8 cellular contexts compared by ENCODE assay signal in genomic region chr2:27216416-27217137, GRCh38. TPM values are rescaled to one million over a fixed set of nuclear protein-coding genes. Genes with fewer than 3 reads are reported as not detected.
A peak's percentile ranks its signal among the peaks of the same experiment; 100 is the strongest.
DNase-seq lines count a peak whose midpoint lies in the region; ATAC-seq and TF ChIP-seq lines count a peak whose summit lies in the region.

No MANE protein-coding gene starts in this region.

- peaks cover 45% of the 10 kb centered on the region for H3K4me1 Mint-ChIP-seq in CD8-positive, alpha-beta T cell (ENCODE audit: low read depth)
- peaks cover 28 to 41% of the 10 kb centered on the region in 2 donors for H3K4me1 Mint-ChIP-seq in effector memory CD8-positive, alpha-beta T cell (ENCODE audit: low read depth in 2 of 2)

- no peaks in the 10 kb centered on the region for H3K9me3 ChIP-seq in CD8-positive, alpha-beta T cell (ENCODE audit: low read length)
- no peaks in the 10 kb centered on the region for H3K9me3 ChIP-seq in osteoblast (ENCODE audit: low read depth, low read length)

- POLR2A ChIA-PET in CD8-positive, alpha-beta T cell (lab: Charles Lee), result no interaction called here

- H3K9me3 Mint-ChIP-seq in CD8-positive, alpha-beta T cell, result no peaks in the 10 kb centered on the region
- no peaks in the 10 kb centered on the region for H3K9me3 Mint-ChIP-seq in effector memory CD8-positive, alpha-beta T cell

- TF ChIP-seq POLR2A in NB4 (IDR thresholded peaks at IDR 0.05; ENCODE audit: extremely low read depth, insufficient read length), result no peak

- peaks cover 7% of the 10 kb centered on the region for H3K36me3 ChIP-seq in CD8-positive, alpha-beta T cell (ENCODE audit: insufficient read depth, low read length)
- peaks cover 33% of the 10 kb centered on the region for H3K36me3 ChIP-seq in osteoblast (ENCODE audit: insufficient read depth, low read length)

- no peaks in the 10 kb centered on the region for H3K27me3 Mint-ChIP-seq in CD8-positive, alpha-beta T cell (ENCODE audit: low read depth)
- H3K27me3 Mint-ChIP-seq in effector memory CD8-positive, alpha-beta T cell, result no peaks in the 10 kb centered on the region

- H3K27me3 ChIP-seq in CD8-positive, alpha-beta T cell (ENCODE audit: insufficient read depth, low read length), result no peaks in the 10 kb centered on the region
- H3K27me3 ChIP-seq in osteoblast (ENCODE audit: insufficient read depth, low read length), result no peaks in the 10 kb centered on the region

- peaks cover 38% of the 10 kb centered on the region for H3K79me2 ChIP-seq in osteoblast (ENCODE audit: insufficient read depth, low read length)

- peak overlapping the region; percentile 96 for H3K4me2 ChIP-seq in osteoblast (ENCODE audit: insufficient read depth, low read length)

- CTCF ChIA-PET in CD8-positive, alpha-beta T cell (lab: Charles Lee), result interaction anchor here (0.7 kb wide), 1 partner anchor 236 kb away, joined by 3 read pairs; no protein-coding TSS in a partner anchor

- peaks cover 25% of the 10 kb centered on the region for H3K4me1 ChIP-seq in CD8-positive, alpha-beta T cell (ENCODE audit: insufficient read depth, low read length)
- peaks cover 27% of the 10 kb centered on the region for H3K4me1 ChIP-seq in osteoblast (ENCODE audit: insufficient read depth, low read length)

- DNase-seq in CD8-positive, alpha-beta T cell, result no peak
- no peak for DNase-seq in NB4 (ENCODE audit: low read depth)
- DNase-seq in effector memory CD8-positive, alpha-beta T cell, result no peak
- peak; percentile 19 for DNase-seq in osteoblast (ENCODE audit: insufficient read length, low spot score, missing footprints)
- no peak for DNase-seq in retina
- DNase-seq in dedifferentiated amniotic fluid mesenchymal stem cell (ENCODE audit: extremely low spot score), result no peak
- DNase-seq in NCI-H510A (lab: John Stamatoyannopoulos, UW), result no peak

- no peak for ATAC-seq in CD8-positive, alpha-beta T cell
- ATAC-seq in effector memory CD8-positive, alpha-beta T cell (replicated peaks), result no peak
- no peak for ATAC-seq in GM19395 (IDR thresholded peaks at IDR 0.05; ENCODE audit: unreplicated experiment)

- H3K36me3 Mint-ChIP-seq in CD8-positive, alpha-beta T cell, result peaks cover 46% of the 10 kb centered on the region
- peaks cover 32% of the 10 kb centered on the region for H3K36me3 Mint-ChIP-seq in effector memory CD8-positive, alpha-beta T cell (ENCODE audit: insufficient read depth)

- peak overlapping the region; percentile 94 for H3K27ac Mint-ChIP-seq in CD8-positive, alpha-beta T cell
- H3K27ac Mint-ChIP-seq in effector memory CD8-positive, alpha-beta T cell, result peak overlapping the region; percentile 89 to 94

- H2AFZ ChIP-seq in osteoblast (ENCODE audit: low read length), result peak overlapping the region; percentile 70

- no peaks in the 10 kb centered on the region for H4K20me1 ChIP-seq in osteoblast (ENCODE audit: insufficient read depth, low read length)

- intact Hi-C loops in CD8-positive, alpha-beta T cell (cut with DNase I, micrococcal nuclease), result loop anchor here (1.0 to 10.0 kb wide), 12 partner anchors 48 to 1232 kb away; partner anchors contain the start of genes OST4 (in 2 of the 2), BABAM2 (in 1 of the 2), CENPA (in 1 of the 2) and EIF2B4 (in 1 of the 2)

- no peak for TF ChIP-seq CTCF in CD8-positive, alpha-beta T cell (IDR thresholded peaks at IDR 0.05)
- TF ChIP-seq CTCF in NB4 (IDR thresholded peaks at IDR 0.05; ENCODE audit: low read depth, low read length) (no peak), osteoblast (IDR thresholded peaks at IDR 0.05; ENCODE audit: extremely low read depth, low read depth, low read length) (no peak)

- H3K27ac ChIP-seq in CD8-positive, alpha-beta T cell (ENCODE audit: low read depth, low read length), result peak overlapping the region; percentile 66
- peak overlapping the region; percentile 64 for H3K27ac ChIP-seq in osteoblast (ENCODE audit: low read depth, low read length)

- H3K4me3 ChIP-seq in CD8-positive, alpha-beta T cell (ENCODE audit: low read depth, low read length), result peak overlapping the region; percentile 84
- H3K4me3 ChIP-seq in NB4 (ENCODE audit: low read depth, low read length) (peak overlapping the region; percentile 58), osteoblast (ENCODE audit: insufficient read depth, low read length) (peak overlapping the region; percentile 93)

- peak overlapping the region; percentile 96 for H3K4me3 Mint-ChIP-seq in CD8-positive, alpha-beta T cell
- H3K4me3 Mint-ChIP-seq in effector memory CD8-positive, alpha-beta T cell, result peak overlapping the region; percentile 96 to 99

RNA-seq across cellular contexts. Expression of gene CAD, which starts 0.6 kb away (rescaled TPM):
- 10 to 100 TPM; 24.7 to 31.4 TPM for total RNA-seq in CD8-positive, alpha-beta T cell
- total RNA-seq in osteoblast, result 28.6 and 30.8 TPM in 2 replicates

RNA-seq across cellular contexts. Expression of gene SLC5A6, which starts 4.5 kb away (rescaled TPM):
- 100 to 1,000 TPM; 410 to 431 TPM for total RNA-seq in CD8-positive, alpha-beta T cell
- 14.1 TPM in 2 replicates for total RNA-seq in osteoblast

RNA-seq across cellular contexts. Expression of gene ATRAID, which starts 4.7 kb away (rescaled TPM):
- 10 to 100 TPM; 70.0 to 71.7 TPM for total RNA-seq in CD8-positive, alpha-beta T cell
- total RNA-seq in osteoblast, result 187 and 198 TPM in 2 replicates

RNA-seq across cellular contexts. Expression of gene SLC30A3, which starts 46.3 kb away (rescaled TPM):
- not detected for total RNA-seq in CD8-positive, alpha-beta T cell
- under 0.01 and 0.88 TPM in 2 replicates for total RNA-seq in osteoblast

RNA-seq across cellular contexts. Expression of gene DNAJC5G, which starts 58.7 kb away (rescaled TPM):
- not detected for total RNA-seq in CD8-positive, alpha-beta T cell
- not detected in 2 replicates for total RNA-seq in osteoblast

Comparison
In these comparisons a context has a peak if more than half of its experiments do, and no peak if none do; other contexts are left out.
1. RNA of gene SLC5A6, which starts 4.5 kb away (total RNA-seq): 410 to 431 TPM in CD8-positive, alpha-beta T cell; 14.1 TPM in osteoblast; every median in the first group is over 10 times any median in the second.
2. Peak in every context shown above with its lines, with median percentiles within 50 percentile points of each other: H3K4me3 ChIP-seq.